ENCODE assay signal across 2 cellular contexts in genomic region chr1:47996406-47997226, GRCh38.
TF ChIP-seq lines count a peak whose summit lies in the region.

No MANE protein-coding gene starts in this region.

TF ChIP-seq in SK-N-SH, 30 proteins besides CTCF, POLR2A, EP300 and RAD21 (continued from another document):
- TF ChIP-seq FOXJ3 (CRISPR knock-in tag; IDR thresholded peaks at IDR 0.05) (no peak), SIN3A (IDR thresholded peaks at IDR 0.05; ENCODE audit: borderline replicate concordance, low read depth, low read length) (no peak), RFX5 (IDR thresholded peaks at IDR 0.05; ENCODE audit: low read length) (no peak), IRF3 (IDR thresholded peaks at IDR 0.05; ENCODE audit: low read depth, low read length) (no peak), ELF1 (IDR thresholded peaks at IDR 0.05) (no peak), USF1 (IDR thresholded peaks at IDR 0.05; ENCODE audit: borderline replicate concordance, low read depth) (no peak), REST (IDR thresholded peaks at IDR 0.05; ENCODE audit: low read depth, low read length) (no peak), TAF1 (IDR thresholded peaks at IDR 0.05; ENCODE audit: borderline replicate concordance, low read depth, low read length) (no peak), ZBTB33 (IDR thresholded peaks at IDR 0.05; ENCODE audit: borderline replicate concordance, low read depth) (no peak), EZH2phosphoT487 (IDR thresholded peaks at IDR 0.05; ENCODE audit: borderline replicate concordance, low read depth) (no peak)
TF ChIP-seq in SK-N-SH: peak in this region for 0.

TF ChIP-seq in SK-N-SH treated with all-trans-retinoic acid at 6 μM for 48 hours, 23 proteins besides CTCF, POLR2A, EP300 and RAD21 (continued from another document):
- TF ChIP-seq POU6F1 (CRISPR knock-in tag; IDR thresholded peaks at IDR 0.05; ENCODE audit: borderline replicate concordance, low read depth), result no peak
- no peak for TF ChIP-seq RARB (CRISPR knock-in tag; IDR thresholded peaks at IDR 0.05)
- TF ChIP-seq TSHZ2 (CRISPR knock-in tag; IDR thresholded peaks at IDR 0.05), result no peak
- TF ChIP-seq PATZ1 (CRISPR knock-in tag; IDR thresholded peaks at IDR 0.05; ENCODE audit: borderline replicate concordance), result no peak
